2 cellular contexts compared by ENCODE assay signal in genomic region chr11:69632900-69633299, GRCh38.
TF ChIP-seq lines count a peak whose summit lies in the region.

No MANE protein-coding gene starts in this region.

TF ChIP-seq in IMR-90, 13 proteins besides CTCF, POLR2A, EP300 and RAD21:
- no peak for TF ChIP-seq CHD1 (IDR thresholded peaks at IDR 0.05; ENCODE audit: low read depth, low read length)
- no peak for TF ChIP-seq SMC3 (IDR thresholded peaks at IDR 0.05; ENCODE audit: low read depth, low read length)
- no peak for TF ChIP-seq NFE2L2 (IDR thresholded peaks at IDR 0.05; ENCODE audit: low read depth, low read length)
- no peak for TF ChIP-seq FOS (IDR thresholded peaks at IDR 0.05; ENCODE audit: low read depth, low read length)
- TF ChIP-seq MAFK (IDR thresholded peaks at IDR 0.05; ENCODE audit: low read depth, low read length): no peak
- no peak for TF ChIP-seq BHLHE40 (IDR thresholded peaks at IDR 0.05; ENCODE audit: low read depth, low read length)
- TF ChIP-seq MXI1 (IDR thresholded peaks at IDR 0.05; ENCODE audit: borderline replicate concordance, low read depth, low read length): no peak

TF ChIP-seq in K562, 482 proteins besides CTCF, POLR2A, EP300 and RAD21:
- TF ChIP-seq ZNF778 (CRISPR knock-in tag; IDR thresholded peaks at IDR 0.05) (no peak), ZNF121 (CRISPR knock-in tag; conservative IDR thresholded peaks at IDR 0.05) (peak; percentile 68)
